Comparison of ENCODE assay signal across 15 cellular contexts in genomic region chr1:76381450-76382108, GRCh38.
"Had no signal": no experiment of that assay in that cellular context is flagged by ENCODE, and none has a peak within 500 bp of the region (broad histone marks: within the 10 kb centered on the region; RNA-seq: fewer than 3 reads in every experiment).

No MANE protein-coding gene starts in this region.

- H3K4me3 ChIP-seq: cardiac muscle cell, coronary artery, upper lobe of left lung had no signal

- H3K36me3 ChIP-seq: cardiac muscle cell, upper lobe of left lung had no signal

- H3K4me1 Mint-ChIP-seq: natural killer cell; stimulated activated memory B cell treated with anti-CD40 and anti-IgM and Interleukin-4, amounts not matched to agents 10 μg/mL and 1 μg/mL and 100 μg/mL, for 72 hours had no signal

- H3K27me3 ChIP-seq: cardiac muscle cell, upper lobe of left lung had no signal

- H3K27ac Mint-ChIP-seq: activated naive CD4-positive, alpha-beta T cell treated with anti-CD3 and anti-CD28 coated beads, Interleukin-2, amount 50 U/mL, for 72 hours; natural killer cell; stimulated activated memory B cell treated with anti-CD40 and anti-IgM and Interleukin-4, amounts not matched to agents 10 μg/mL and 1 μg/mL and 100 μg/mL, for 72 hours had no signal

- H3K27ac ChIP-seq: cardiac muscle cell, coronary artery, upper lobe of left lung had no signal

- H3K27me3 Mint-ChIP-seq: stimulated activated memory B cell treated with anti-CD40 and anti-IgM and Interleukin-4, amounts not matched to agents 10 μg/mL and 1 μg/mL and 100 μg/mL, for 72 hours had no signal

- ATAC-seq: activated CD4-positive, CD25-positive, alpha-beta regulatory T cell treated with anti-CD3 and anti-CD28 coated beads, Interleukin-2, amount 50 U/mL, for 24 hours; activated naive CD4-positive, alpha-beta T cell treated with anti-CD3 and anti-CD28 coated beads, Interleukin-2, amount 50 U/mL, for 72 hours; left lobe of liver; natural killer cell; stimulated activated memory B cell treated with anti-CD40 and anti-IgM and Interleukin-4, amounts not matched to agents 10 μg/mL and 1 μg/mL and 100 μg/mL, for 72 hours had no signal

- DNase-seq: activated effector memory CD4-positive, alpha-beta T cell treated with Interleukin-2 at 50 U/mL for 16 hours; anterior cingulate cortex; effector CD8-positive, alpha-beta T cell; foreskin fibroblast; islet precursor cell; natural killer cell; nucleus accumbens; right cardiac atrium; upper lobe of left lung had no signal

- H3K4me3 Mint-ChIP-seq: natural killer cell; stimulated activated memory B cell treated with anti-CD40 and anti-IgM and Interleukin-4, amounts not matched to agents 10 μg/mL and 1 μg/mL and 100 μg/mL, for 72 hours had no signal

- H3K4me1 ChIP-seq: upper lobe of left lung had no signal

- H3K36me3 Mint-ChIP-seq: natural killer cell; stimulated activated memory B cell treated with anti-CD40 and anti-IgM and Interleukin-4, amounts not matched to agents 10 μg/mL and 1 μg/mL and 100 μg/mL, for 72 hours had no signal

- H3K9me3 ChIP-seq: upper lobe of left lung had no signal
